In genomic region chr14:65243766-65244442, GRCh38 we compare ENCODE assay signal across 11 cellular contexts.
DNase-seq lines count a peak whose midpoint lies in the region; ATAC-seq, FAIRE-seq and TF ChIP-seq lines count a peak whose summit lies in the region.
"Had no signal": no experiment of that assay in that cellular context is flagged by ENCODE, and none has a peak within 500 bp of the region (broad histone marks: within the 10 kb centered on the region; RNA-seq: fewer than 3 reads in every experiment).

No MANE protein-coding gene starts in this region.

- H3K4me1 ChIP-seq in OCI-LY7 (ENCODE audit: insufficient read depth, low read length, poor library complexity, severe bottlenecking) (peaks cover 16% of the 10 kb centered on the region), H1 (replicated peaks in 1 of 4; ENCODE audit: control insufficient read depth in 3 of 4, insufficient read depth in 4 of 4, low read length in 3 of 4) (0 out of 7 replicates have a peak, but pooled peaks cover 0 to 2% (median 0%) of the 10 kb centered on the region in 4 experiments), vagina (no peaks in the 10 kb centered on the region)

- no peak for FAIRE-seq in H1 (lab: Jason Lieb, UNC)

- peak overlapping the region; percentile 5 for H3K4me3 ChIP-seq in OCI-LY7 (ENCODE audit: low read depth, low read length, poor library complexity, severe bottlenecking)
- no peak overlapping the region for H3K4me3 ChIP-seq in H1 (ENCODE audit: extremely low read depth in 1 of 4, insufficient read depth in 2 of 4, low read depth in 3 of 4, low read length in 4 of 4)
- no peak overlapping the region for H3K4me3 ChIP-seq in vagina
- H3K4me3 ChIP-seq: heart left ventricle had no signal

- no peaks in the 10 kb centered on the region for H3K27me3 Mint-ChIP-seq in activated T-cell treated with anti-CD3 and anti-CD28 coated beads, Interleukin-2, amount 50 U/mL, for 4 hours (ENCODE audit: low read depth)
- H3K27me3 Mint-ChIP-seq in activated T-cell treated with anti-CD3 and anti-CD28 coated beads, Interleukin-2, amount 50 U/mL, for 24 hours = no peaks in the 10 kb centered on the region
- H3K27me3 Mint-ChIP-seq: brain had no signal

- no peaks in the 10 kb centered on the region for H3K9me3 ChIP-seq in OCI-LY7 (ENCODE audit: low read length)
- no peaks in the 10 kb centered on the region for H3K9me3 ChIP-seq in H1 (ENCODE audit: insufficient read depth in 2 of 2, low read depth in 1 of 2, low read length in 1 of 2)
- H3K9me3 ChIP-seq in vagina = no peaks in the 10 kb centered on the region
- H3K9me3 ChIP-seq: heart left ventricle had no signal

- H3K27ac Mint-ChIP-seq in activated T-cell treated with anti-CD3 and anti-CD28 coated beads, Interleukin-2, amount 50 U/mL, for 24 hours = no peak overlapping the region
- H3K27ac Mint-ChIP-seq: brain had no signal

- BruUV-seq in OCI-LY7 (replicated peaks; lab: Mats Ljungman, UMichigan) = no TSS peak

- no peaks in the 10 kb centered on the region for H3K27me3 ChIP-seq in H1 (replicated peaks in 1 of 4; ENCODE audit: control insufficient read depth in 3 of 4, extremely low read depth in 1 of 4, insufficient read depth in 3 of 4, low read length in 3 of 4)
- no peaks in the 10 kb centered on the region for H3K27me3 ChIP-seq in vagina
- H3K27me3 ChIP-seq: heart left ventricle had no signal

- H3K79me2 ChIP-seq in OCI-LY7 (ENCODE audit: insufficient read depth, low read depth, low read length) (no peaks in the 10 kb centered on the region), H1 (ENCODE audit: control insufficient read depth in 1 of 2, insufficient read depth in 2 of 2, low read length in 2 of 2) (no peaks in the 10 kb centered on the region)

- H4K20me1 ChIP-seq in OCI-LY7 (ENCODE audit: insufficient read depth, low read length) = no peaks in the 10 kb centered on the region
- no peaks in the 10 kb centered on the region for H4K20me1 ChIP-seq in H1 (replicated peaks in 1 of 2; ENCODE audit: control insufficient read depth in 1 of 2, insufficient read depth in 2 of 2, low read length in 2 of 2)

- WGBS in H1 (ENCODE audit: extremely low coverage in 1 of 2, insufficient coverage in 1 of 2, insufficient read length in 1 of 2, insufficient replicate concordance in 2 of 2, low coverage in 1 of 2, low lambda C conversion rate in 2 of 2, missing lambda C conversion rate in 1 of 2), 2 experiments = 81% methylated on average over 7 of the region's 7 CpGs; no CpG with 5 or more reads in 1 of the 2 experiments

- H2BK120ac ChIP-seq in H1 (replicated peaks; ENCODE audit: low read depth, low read length) = no peak overlapping the region

- no peak for TF ChIP-seq CTCF in OCI-LY7 (conservative IDR thresholded peaks at IDR 0.05; ENCODE audit: low read length)
- no peak for TF ChIP-seq CTCF in H1 (IDR thresholded peaks at IDR 0.05; ENCODE audit: control extremely low read depth in 1 of 3, insufficient read depth in 1 of 3, low read depth in 1 of 3, low read length in 3 of 3)
- no peak for TF ChIP-seq CTCF in vagina (IDR thresholded peaks at IDR 0.05)

- H3K36me3 Mint-ChIP-seq in activated T-cell treated with anti-CD3 and anti-CD28 coated beads, Interleukin-2, amount 50 U/mL, for 4 hours (ENCODE audit: insufficient read depth) = no peaks in the 10 kb centered on the region
- H3K36me3 Mint-ChIP-seq in activated T-cell treated with anti-CD3 and anti-CD28 coated beads, Interleukin-2, amount 50 U/mL, for 24 hours (ENCODE audit: low read depth) = no peaks in the 10 kb centered on the region
- H3K36me3 Mint-ChIP-seq: brain had no signal

- ATAC-seq in activated T-cell treated with anti-CD3 and anti-CD28 coated beads, Interleukin-2, amount 50 U/mL, for 4 hours = peak; percentile 35 to 58
- peak; percentile 61 for ATAC-seq in stimulated activated naive CD8-positive, alpha-beta T cell treated with anti-CD3 and anti-CD28 coated beads, Interleukin-15, Interleukin-2, amounts not matched to agents 100 U/mL and 50 U/mL, for 24 hours
- ATAC-seq: heart left ventricle had no signal

- POLR2A ChIA-PET in OCI-LY7 (lab: Charles Lee) = interaction anchor here (1.5 kb wide), 1 partner anchor 36 kb away, joined by 6 read pairs; no protein-coding TSS in a partner anchor
- POLR2A ChIA-PET in H1 (lab: Charles Lee; ENCODE audit: partially characterized antibody) = no interaction called here

- no peak overlapping the region for H4K5ac ChIP-seq in H1 (ENCODE audit: insufficient read length, low read depth, low read length)

- no peaks in the 10 kb centered on the region; the same call in 1 of the 2 replicates for H3K23me2 ChIP-seq in H1 (ENCODE audit: low read depth, low read length)

- no peaks in the 10 kb centered on the region for H3K9me2 ChIP-seq in OCI-LY7 (ENCODE audit: insufficient read depth, low read length)

- no peak overlapping the region for H3K56ac ChIP-seq in H1 (replicated peaks; ENCODE audit: insufficient read length, low read depth, low read length)

- H3K79me1 ChIP-seq in H1 (ENCODE audit: low read depth, low read length) = no peaks in the 10 kb centered on the region

- peak overlapping the region; percentile 50; the same call in 1 of the 2 replicates for H2BK12ac ChIP-seq in H1 (ENCODE audit: low read depth, low read length)

- TF ChIP-seq POLR2A in H1 (IDR thresholded peaks at IDR 0.05; ENCODE audit: control extremely low read depth in 1 of 2, low read depth in 2 of 2, low read length in 2 of 2) = no peak
- TF ChIP-seq POLR2A in vagina (IDR thresholded peaks at IDR 0.05) = no peak

- H3K4me2 ChIP-seq in OCI-LY7 (ENCODE audit: low read length) = peak overlapping the region; percentile 51
- no peak overlapping the region for H3K4me2 ChIP-seq in H1 (ENCODE audit: insufficient read depth in 1 of 2, low read depth in 2 of 2, low read length in 2 of 2)

- H3K23ac ChIP-seq in H1 (ENCODE audit: insufficient read length) = no peak overlapping the region

- CTCF ChIA-PET in OCI-LY7 (lab: Charles Lee; ENCODE audit: unreplicated experiment) = no interaction called here
- CTCF ChIA-PET in H1 (lab: Charles Lee; ENCODE audit: partially characterized antibody) = interaction anchor here (0.7 to 1.1 kb wide), 2 partner anchors 19 to 581 kb away, joined by 3 read pairs; no protein-coding TSS in a partner anchor

- H4K91ac ChIP-seq in H1 (replicated peaks; ENCODE audit: insufficient read length, low read length) = no peak overlapping the region

- no peak overlapping the region for H2BK5ac ChIP-seq in H1 (ENCODE audit: low read depth, low read length)

- no peak overlapping the region for H3K4ac ChIP-seq in H1 (replicated peaks; ENCODE audit: insufficient read length, low read depth, low read length)

- H2AK5ac ChIP-seq in H1 (ENCODE audit: low read depth, low read length) = 0 out of 2 replicates have a peak overlapping the region, but pooled peaks have one; percentile 15

- no peaks in the 10 kb centered on the region for H3K9me3 Mint-ChIP-seq in activated T-cell treated with anti-CD3 and anti-CD28 coated beads, Interleukin-2, amount 50 U/mL, for 4 hours
- no peaks in the 10 kb centered on the region for H3K9me3 Mint-ChIP-seq in activated T-cell treated with anti-CD3 and anti-CD28 coated beads, Interleukin-2, amount 50 U/mL, for 24 hours

- peak overlapping the region; percentile 99 for H2AFZ ChIP-seq in OCI-LY7 (ENCODE audit: low read length)
- peak overlapping the region; percentile 4; the same call in 1 of the 2 replicates for H2AFZ ChIP-seq in H1 (ENCODE audit: low read length)

- H2BK20ac ChIP-seq in H1 (ENCODE audit: low read length) = no peak overlapping the region

- no peak overlapping the region for H3K4me3 Mint-ChIP-seq in activated T-cell treated with anti-CD3 and anti-CD28 coated beads, Interleukin-2, amount 50 U/mL, for 4 hours
- no peak overlapping the region for H3K4me3 Mint-ChIP-seq in activated T-cell treated with anti-CD3 and anti-CD28 coated beads, Interleukin-2, amount 50 U/mL, for 24 hours
- H3K4me3 Mint-ChIP-seq: brain had no signal

- H3K18ac ChIP-seq in H1 (ENCODE audit: extremely low read depth, low read length) = no peak overlapping the region

- H3K27ac ChIP-seq in OCI-LY7 (ENCODE audit: low read depth, low read length, poor library complexity, severe bottlenecking) (peak overlapping the region; percentile 13), H1 (ENCODE audit: low read depth, low read length) (no peak overlapping the region), vagina (no peak overlapping the region)

- intact Hi-C loops in OCI-LY7 (cut with micrococcal nuclease; ENCODE audit: unreplicated experiment) (no loop called here), vagina (cut with DNase I) (no loop called here)

- H3K36me3 ChIP-seq in OCI-LY7 (ENCODE audit: insufficient read depth, low read length) (no peaks in the 10 kb centered on the region), H1 (ENCODE audit: control insufficient read depth in 2 of 4, insufficient read depth in 4 of 4, low read length in 3 of 4) (no peaks in the 10 kb centered on the region), vagina (no peaks in the 10 kb centered on the region)
- H3K36me3 ChIP-seq: heart left ventricle had no signal

- no peak overlapping the region for H2BK15ac ChIP-seq in H1 (ENCODE audit: low read length)

- no peak for DNase-seq in activated T-cell treated with anti-CD3 and anti-CD28 coated beads, Interleukin-2, amount 50 U/mL, for 4 hours
- DNase-seq in activated T-cell treated with anti-CD3 and anti-CD28 coated beads, Interleukin-2, amount 50 U/mL, for 24 hours = no peak
- DNase-seq in OCI-LY7 (ENCODE audit: low spot score) (peak; percentile 60), H1 (ENCODE audit: low read depth in 1 of 2, low spot score in 2 of 2) (no peak), NCI-H1694 (lab: John Stamatoyannopoulos, UW) (no peak), NCI-H1694 treated with DMSO at 0.1 percent for 48 hours (lab: John Stamatoyannopoulos, UW) (no peak), vagina (ENCODE audit: extremely low spot score in 2 of 2) (no peak)
- peak; percentile 23 for DNase-seq in stimulated activated naive CD8-positive, alpha-beta T cell treated with anti-CD3 and anti-CD28 coated beads, Interleukin-15, Interleukin-2, amounts not matched to agents 100 U/mL and 50 U/mL, for 24 hours
- DNase-seq: C1 segment of cervical spinal cord, heart left ventricle had no signal

- TF ChIP-seq EP300 in H1 (IDR thresholded peaks at IDR 0.05; ENCODE audit: borderline replicate concordance in 1 of 2, low read depth in 2 of 2, low read length in 2 of 2) = no peak

- H3K9ac ChIP-seq in H1 (replicated peaks in 1 of 4; ENCODE audit: extremely low read depth in 1 of 4, low read depth in 3 of 4, low read length in 3 of 4) = no peak overlapping the region

- peaks cover 11% of the 10 kb centered on the region for H3K4me1 Mint-ChIP-seq in activated T-cell treated with anti-CD3 and anti-CD28 coated beads, Interleukin-2, amount 50 U/mL, for 4 hours (ENCODE audit: low read depth)
- H3K4me1 Mint-ChIP-seq in activated T-cell treated with anti-CD3 and anti-CD28 coated beads, Interleukin-2, amount 50 U/mL, for 24 hours (ENCODE audit: low read depth) = peaks cover 14% of the 10 kb centered on the region

- no peak overlapping the region for H3K14ac ChIP-seq in H1 (ENCODE audit: insufficient read length)

- TF ChIP-seq RAD21 in H1 (IDR thresholded peaks at IDR 0.05 in 1 of 2, conservative IDR thresholded peaks at IDR 0.05 in 1 of 2; ENCODE audit: low read depth in 2 of 2, low read length in 2 of 2) = no peak

- no peak overlapping the region for H4K8ac ChIP-seq in H1 (ENCODE audit: extremely low read depth, insufficient read depth, low read length)

TF ChIP-seq in H1, 55 proteins besides CTCF, POLR2A, EP300 and RAD21 (continues in another document):
- TF ChIP-seq RFX5 (IDR thresholded peaks at IDR 0.05; ENCODE audit: borderline replicate concordance, low read depth, low read length) = no peak

Comparison
In these comparisons a context has a peak if more than half of its experiments do, and no peak if none do; other contexts are left out.
1. DNase-seq: peak in OCI-LY7 (single experiment) and stimulated activated naive CD8-positive, alpha-beta T cell treated with anti-CD3 and anti-CD28 coated beads, Interleukin-15, Interleukin-2, amounts not matched to agents 100 U/mL and 50 U/mL, for 24 hours (single experiment); none in activated T-cell treated with anti-CD3 and anti-CD28 coated beads, Interleukin-2, amount 50 U/mL, for 4 hours (single experiment), activated T-cell treated with anti-CD3 and anti-CD28 coated beads, Interleukin-2, amount 50 U/mL, for 24 hours (single experiment), H1 (0 of 2), NCI-H1694 (single experiment), NCI-H1694 treated with DMSO at 0.1 percent for 48 hours (single experiment) and vagina (0 of 2).